Comparison of ENCODE assay signal across 9 cellular contexts in the genomic region with DNA sequence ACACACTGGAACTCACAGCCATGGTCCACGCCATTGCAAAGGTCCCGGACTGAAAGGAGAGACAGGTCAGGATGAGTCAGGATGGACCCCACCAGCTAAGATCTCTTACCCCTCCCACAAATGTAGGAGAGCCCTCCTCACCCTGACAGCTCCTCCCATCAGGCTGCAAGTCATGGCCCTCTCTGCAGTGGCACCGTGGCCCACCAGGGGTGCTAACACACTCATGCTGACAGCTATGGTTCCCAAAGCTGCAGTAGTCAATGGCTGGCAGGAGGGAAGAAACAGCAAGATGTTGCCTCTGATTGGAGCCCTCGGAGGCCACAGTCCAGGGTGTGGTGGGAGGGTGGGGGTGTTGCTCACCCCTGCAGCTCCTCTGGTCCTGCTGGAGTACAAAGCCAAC. TPM values are rescaled to one million over a fixed set of nuclear protein-coding genes. Genes with fewer than 3 reads are reported as not detected.
DNase-seq lines count a peak whose midpoint lies in the region; ATAC-seq, FAIRE-seq and TF ChIP-seq lines count a peak whose summit lies in the region.
"Had no signal": no experiment of that assay in that cellular context is flagged by ENCODE, and none has a peak within 500 bp of the region (broad histone marks: within the 10 kb centered on the region; RNA-seq: fewer than 3 reads in every experiment).

No MANE protein-coding gene starts in this region.

- no peak overlapping the region for H2AK5ac ChIP-seq in H1 (ENCODE audit: low read depth, low read length)

- H3K27me3 Mint-ChIP-seq in CD8-positive, alpha-beta T cell (ENCODE audit: low read depth) = peaks cover 41% of the 10 kb centered on the region

- H3K27me3 ChIP-seq in CD8-positive, alpha-beta T cell (ENCODE audit: insufficient read depth, low read length) = peaks cover 5% of the 10 kb centered on the region
- H3K27me3 ChIP-seq in PC-9 (ENCODE audit: insufficient read depth, low read depth) (no peaks in the 10 kb centered on the region), H1 (replicated peaks in 1 of 4; ENCODE audit: control insufficient read depth in 3 of 4, extremely low read depth in 1 of 4, insufficient read depth in 3 of 4, low read length in 3 of 4) (no peaks in the 10 kb centered on the region; a peak in 1 of 7 replicates)

- no peaks in the 10 kb centered on the region for H3K36me3 Mint-ChIP-seq in CD8-positive, alpha-beta T cell

- H3K4me3 ChIP-seq in CD8-positive, alpha-beta T cell (ENCODE audit: low read depth, low read length) = no peak overlapping the region
- no peak overlapping the region for H3K4me3 ChIP-seq in PC-9
- H3K4me3 ChIP-seq in H1 (ENCODE audit: extremely low read depth in 1 of 4, insufficient read depth in 2 of 4, low read depth in 3 of 4, low read length in 4 of 4) = no peak overlapping the region

- H3K4ac ChIP-seq in H1 (replicated peaks; ENCODE audit: insufficient read length, low read depth, low read length) = no peak overlapping the region

- no peak overlapping the region; the same call in 1 of the 2 replicates for H4K8ac ChIP-seq in H1 (ENCODE audit: extremely low read depth, insufficient read depth, low read length)

- peak overlapping the region; percentile 73; the same call in 1 of the 2 replicates for H3K18ac ChIP-seq in H1 (ENCODE audit: extremely low read depth, low read length)

- peak overlapping the region; percentile 47 for H3K56ac ChIP-seq in H1 (replicated peaks; ENCODE audit: insufficient read length, low read depth, low read length)

- CTCF ChIA-PET in CD8-positive, alpha-beta T cell (lab: Charles Lee) = interaction anchor here (1.3 to 5.0 kb wide), 5 partner anchors 8 to 470 kb away, joined by 3 to 64 read pairs (median 8); no protein-coding TSS in a partner anchor
- CTCF ChIA-PET in PC-9 (lab: Charles Lee) = interaction anchor here (0.6 kb wide), 1 partner anchor 18 kb away, joined by 5 read pairs; no protein-coding TSS in a partner anchor
- CTCF ChIA-PET in H1 (lab: Charles Lee; ENCODE audit: partially characterized antibody) = interaction anchor here (0.6 to 6.2 kb wide), 17 partner anchors 9 to 483 kb away, joined by 3 to 104 read pairs (median 3); no protein-coding TSS in a partner anchor

- POLR2A ChIA-PET in CD8-positive, alpha-beta T cell (lab: Charles Lee) = no interaction called here
- POLR2A ChIA-PET in PC-9 (lab: Charles Lee; ENCODE audit: unreplicated experiment) (no interaction called here), H1 (lab: Charles Lee; ENCODE audit: partially characterized antibody) (no interaction called here)

- H4K20me1 ChIP-seq in PC-9 (ENCODE audit: insufficient read depth) = no peaks in the 10 kb centered on the region
- H4K20me1 ChIP-seq in H1 (replicated peaks in 1 of 2; ENCODE audit: control insufficient read depth in 1 of 2, insufficient read depth in 2 of 2, low read length in 2 of 2) = no peaks in the 10 kb centered on the region

- no peak overlapping the region for H2BK12ac ChIP-seq in H1 (ENCODE audit: low read depth, low read length)

- intact Hi-C loops in CD8-positive, alpha-beta T cell (cut with DNase I, micrococcal nuclease) = no loop called here
- intact Hi-C loops in PC-9 (cut with micrococcal nuclease; ENCODE audit: unreplicated experiment) = no loop called here

- H4K5ac ChIP-seq in H1 (ENCODE audit: insufficient read length, low read depth, low read length) = no peak overlapping the region

- DNase-seq in CD8-positive, alpha-beta T cell = peak in 1 of 7 experiments; percentile 17
- DNase-seq in PC-9 (peak in 1 of 2 experiments; percentile 30), H1 (ENCODE audit: low read depth in 1 of 2, low spot score in 2 of 2) (peak in 1 of 2 experiments; percentile 79), dedifferentiated amniotic fluid mesenchymal stem cell (ENCODE audit: extremely low spot score) (no peak)
- peak; percentile 76 for DNase-seq in stimulated activated CD8-positive, alpha-beta memory T cell treated with anti-CD3 and anti-CD28 coated beads, Interleukin-4, amount 100 ng/mL, for 48 hours

- no peak overlapping the region; the same call in 1 of the 2 replicates for H2BK5ac ChIP-seq in H1 (ENCODE audit: low read depth, low read length)

- FAIRE-seq in H1 (lab: Jason Lieb, UNC) = peak; percentile 50
- FAIRE-seq: frontal cortex had no signal

- peak; percentile 13 for TF ChIP-seq CTCF in CD8-positive, alpha-beta T cell (IDR thresholded peaks at IDR 0.05)
- TF ChIP-seq CTCF in PC-9 (conservative IDR thresholded peaks at IDR 0.05) = peak; percentile 59
- TF ChIP-seq CTCF in H1 (IDR thresholded peaks at IDR 0.05; ENCODE audit: control extremely low read depth in 1 of 3, insufficient read depth in 1 of 3, low read depth in 1 of 3, low read length in 3 of 3) = peak; percentile 57 to 81 (median 77)

- TF ChIP-seq POLR2A in H1 (IDR thresholded peaks at IDR 0.05; ENCODE audit: control extremely low read depth in 1 of 2, low read depth in 2 of 2, low read length in 2 of 2) = no peak

- H3K14ac ChIP-seq in H1 (ENCODE audit: insufficient read length) = no peak overlapping the region

- H3K9me3 Mint-ChIP-seq in CD8-positive, alpha-beta T cell = no peaks in the 10 kb centered on the region

- H3K4me2 ChIP-seq in PC-9 (no peak overlapping the region), H1 (ENCODE audit: insufficient read depth in 1 of 2, low read depth in 2 of 2, low read length in 2 of 2) (no peak overlapping the region)

- no peak overlapping the region for H4K91ac ChIP-seq in H1 (replicated peaks; ENCODE audit: insufficient read length, low read length)

- H3K36me3 ChIP-seq in CD8-positive, alpha-beta T cell (ENCODE audit: insufficient read depth, low read length) = no peaks in the 10 kb centered on the region
- no peaks in the 10 kb centered on the region for H3K36me3 ChIP-seq in PC-9 (ENCODE audit: low read depth)
- H3K36me3 ChIP-seq in H1 (ENCODE audit: control insufficient read depth in 2 of 4, insufficient read depth in 4 of 4, low read length in 3 of 4) = no peaks in the 10 kb centered on the region

- no peak overlapping the region for H3K27ac ChIP-seq in CD8-positive, alpha-beta T cell (ENCODE audit: low read depth, low read length)
- H3K27ac ChIP-seq in PC-9 (no peak overlapping the region), H1 (ENCODE audit: low read depth, low read length) (no peak overlapping the region)

- peak overlapping the region; percentile 63; the same call in 1 of the 2 replicates for H2BK15ac ChIP-seq in H1 (ENCODE audit: low read length)

- H2AFZ ChIP-seq in PC-9 (no peak overlapping the region), H1 (ENCODE audit: low read length) (peak overlapping the region; percentile 37; the same call in 1 of the 2 replicates)

- H3K27ac Mint-ChIP-seq in CD8-positive, alpha-beta T cell = no peak overlapping the region

- no peaks in the 10 kb centered on the region for H3K4me1 ChIP-seq in CD8-positive, alpha-beta T cell (ENCODE audit: insufficient read depth, low read length)
- H3K4me1 ChIP-seq in PC-9 (replicated peaks; ENCODE audit: insufficient read depth) (no peaks in the 10 kb centered on the region), H1 (replicated peaks in 1 of 4; ENCODE audit: control insufficient read depth in 3 of 4, insufficient read depth in 4 of 4, low read length in 3 of 4) (peaks cover 0 to 5% (median 1%) of the 10 kb centered on the region in 4 experiments; a peak in 2 of 7 replicates)

- H2BK20ac ChIP-seq in H1 (ENCODE audit: low read length) = no peak overlapping the region; the same call in 1 of the 2 replicates

- no peaks in the 10 kb centered on the region for H3K9me2 ChIP-seq in PC-9 (ENCODE audit: insufficient read depth)

- BruUV-seq in PC-9 (replicated peaks; lab: Mats Ljungman, UMichigan) = no TSS peak

- no peaks in the 10 kb centered on the region for H3K4me1 Mint-ChIP-seq in CD8-positive, alpha-beta T cell (ENCODE audit: low read depth)

- H3K4me3 Mint-ChIP-seq in CD8-positive, alpha-beta T cell = no peak overlapping the region

- 82% methylated on average over 4 of the region's 4 CpGs; no CpG with 5 or more reads in 1 of the 2 experiments for WGBS in H1 (ENCODE audit: extremely low coverage in 1 of 2, insufficient coverage in 1 of 2, insufficient read length in 1 of 2, insufficient replicate concordance in 2 of 2, low coverage in 1 of 2, low lambda C conversion rate in 2 of 2, missing lambda C conversion rate in 1 of 2), 2 experiments

- no peak overlapping the region for H2BK120ac ChIP-seq in H1 (replicated peaks; ENCODE audit: low read depth, low read length)

- H3K79me2 ChIP-seq in PC-9 (ENCODE audit: low read depth) (no peaks in the 10 kb centered on the region), H1 (ENCODE audit: control insufficient read depth in 1 of 2, insufficient read depth in 2 of 2, low read length in 2 of 2) (no peaks in the 10 kb centered on the region)

- no peaks in the 10 kb centered on the region for H3F3A ChIP-seq in PC-9 (ENCODE audit: insufficient read depth, low read depth)

- H3K9me3 ChIP-seq in CD8-positive, alpha-beta T cell (ENCODE audit: low read length) = no peaks in the 10 kb centered on the region
- no peaks in the 10 kb centered on the region for H3K9me3 ChIP-seq in PC-9 (ENCODE audit: insufficient read depth, low read depth)
- H3K9me3 ChIP-seq in H1 (ENCODE audit: insufficient read depth in 2 of 2, low read depth in 1 of 2, low read length in 1 of 2) = no peaks in the 10 kb centered on the region

- no peaks in the 10 kb centered on the region for H3K79me1 ChIP-seq in H1 (ENCODE audit: low read depth, low read length)

- peak in 1 of 2 experiments; percentile 6; a peak in 1 of 4 replicates for TF ChIP-seq RAD21 in H1 (IDR thresholded peaks at IDR 0.05 in 1 of 2, conservative IDR thresholded peaks at IDR 0.05 in 1 of 2; ENCODE audit: low read depth in 2 of 2, low read length in 2 of 2)

- TF ChIP-seq EP300 in H1 (IDR thresholded peaks at IDR 0.05; ENCODE audit: borderline replicate concordance in 1 of 2, low read depth in 2 of 2, low read length in 2 of 2) = no peak

- no peak overlapping the region for H3K9ac ChIP-seq in H1 (replicated peaks in 1 of 4; ENCODE audit: extremely low read depth in 1 of 4, low read depth in 3 of 4, low read length in 3 of 4)

- peak; percentile 71 for ATAC-seq in CD8-positive, alpha-beta T cell
- ATAC-seq in GM19395 (IDR thresholded peaks at IDR 0.05; ENCODE audit: unreplicated experiment) = peak; percentile 58
- ATAC-seq in GM18867 (IDR thresholded peaks at IDR 0.05; ENCODE audit: unreplicated experiment) = no peak
- no peak for ATAC-seq in HG03378 (IDR thresholded peaks at IDR 0.05; ENCODE audit: unreplicated experiment)

- no peak overlapping the region for H3K23ac ChIP-seq in H1 (ENCODE audit: insufficient read length)

- H3K23me2 ChIP-seq in H1 (ENCODE audit: low read depth, low read length) = no peaks in the 10 kb centered on the region

RNA-seq across cellular contexts. Expression of gene RBPJL, which starts 5.7 kb away (rescaled TPM):
- not detected for total RNA-seq in CD8-positive, alpha-beta T cell
- not detected in 2 replicates for total RNA-seq in PC-9 (2021)
- 0.67 and 0.73 TPM in 2 replicates for total RNA-seq in H1 (2021; fragmentation: NEBNext Ultra II Directional; extraction: Animal tissue kit (Norgen Biotek cat#: 25700))
- polyA plus RNA-seq in H1 (2011; rRNA removed) = 1.3 and 1.5 TPM in 2 replicates
- 1.0 TPM for polyA plus RNA-seq in H1 (2011; cell fraction: cytosol; rRNA removed)
- polyA plus RNA-seq in H1 (2011; cell fraction: nucleus; rRNA removed) = 1.8 TPM
- polyA plus RNA-seq in H1 (2012, experiment 1 of 2) = 0.22 to 0.98 TPM (median 0.68 TPM) in 4 replicates
- polyA plus RNA-seq in H1 (2012, experiment 2 of 2) = 0.47 TPM
- 0.79 TPM for polyA plus RNA-seq in H1 (2013, experiment 1 of 2)
- polyA plus RNA-seq in H1 (2013, experiment 2 of 2) = 0.72 TPM
- polyA minus RNA-seq in H1 (2011; rRNA and poly(A)+ RNA removed) = 0.15 and 0.32 TPM in 2 replicates
- not detected for polyA minus RNA-seq in H1 (2011; cell fraction: cytosol; rRNA and poly(A)+ RNA removed)
- polyA minus RNA-seq in H1 (2011; cell fraction: nucleus; rRNA and poly(A)+ RNA removed) = 0.70 TPM
- total RNA-seq: frontal cortex had no signal

RNA-seq across cellular contexts. Expression of gene MATN4, which starts 7.1 kb away (rescaled TPM):
- not detected for total RNA-seq in CD8-positive, alpha-beta T cell
- 0.33 and 0.60 TPM in 2 replicates for total RNA-seq in PC-9 (2021)
- 4.0 and 4.4 TPM in 2 replicates for total RNA-seq in H1 (2021; fragmentation: NEBNext Ultra II Directional; extraction: Animal tissue kit (Norgen Biotek cat#: 25700))
- polyA plus RNA-seq in H1 (2011; rRNA removed) = 2.1 and 3.6 TPM in 2 replicates
- polyA plus RNA-seq in H1 (2011; cell fraction: cytosol; rRNA removed) = 2.5 TPM
- polyA plus RNA-seq in H1 (2011; cell fraction: nucleus; rRNA removed) = 5.2 TPM
- 0.86 to 2.7 TPM (median 2.3 TPM) in 4 replicates for polyA plus RNA-seq in H1 (2012, experiment 1 of 2)
- 1.5 TPM for polyA plus RNA-seq in H1 (2012, experiment 2 of 2)
- polyA plus RNA-seq in H1 (2013, experiment 1 of 2) = 2.7 TPM
- 2.1 TPM for polyA plus RNA-seq in H1 (2013, experiment 2 of 2)
- polyA minus RNA-seq in H1 (2011; rRNA and poly(A)+ RNA removed) = 0.59 and 0.63 TPM in 2 replicates
- 2.1 TPM for polyA minus RNA-seq in H1 (2011; cell fraction: cytosol; rRNA and poly(A)+ RNA removed)
- 1.4 TPM for polyA minus RNA-seq in H1 (2011; cell fraction: nucleus; rRNA and poly(A)+ RNA removed)

RNA-seq across cellular contexts. Expression of gene SLPI, which starts 46.6 kb away (rescaled TPM):
- not detected for total RNA-seq in CD8-positive, alpha-beta T cell
- total RNA-seq in PC-9 (2021) = 55.1 and 111 TPM in 2 replicates
- total RNA-seq in H1 (2021; fragmentation: NEBNext Ultra II Directional; extraction: Animal tissue kit (Norgen Biotek cat#: 25700)) = not detected in 2 replicates
- 0.17 TPM in 1 of 2 replicates, not detected in the other for polyA plus RNA-seq in H1 (2011; rRNA removed)
- polyA plus RNA-seq in H1 (2011; cell fraction: cytosol; rRNA removed) = not detected
- not detected for polyA plus RNA-seq in H1 (2011; cell fraction: nucleus; rRNA removed)
- 0.40 TPM in 1 of 4 replicates, not detected in the others for polyA plus RNA-seq in H1 (2012, experiment 1 of 2)
- not detected for polyA plus RNA-seq in H1 (2012, experiment 2 of 2)
- polyA plus RNA-seq in H1 (2013, experiment 1 of 2) = 0.14 TPM
- not detected for polyA plus RNA-seq in H1 (2013, experiment 2 of 2)
- polyA minus RNA-seq in H1 (2011; rRNA and poly(A)+ RNA removed) = not detected in 2 replicates
- 19.1 TPM for polyA minus RNA-seq in H1 (2011; cell fraction: cytosol; rRNA and poly(A)+ RNA removed)
- polyA minus RNA-seq in H1 (2011; cell fraction: nucleus; rRNA and poly(A)+ RNA removed) = 11.1 TPM

RNA-seq across cellular contexts. Expression of gene SDC4, which starts 47.3 kb away (rescaled TPM):
- total RNA-seq in CD8-positive, alpha-beta T cell = 1 to 10 TPM; 1.1 TPM
- 114 and 117 TPM in 2 replicates for total RNA-seq in PC-9 (2021)
- 59.2 and 60.2 TPM in 2 replicates for total RNA-seq in H1 (2021; fragmentation: NEBNext Ultra II Directional; extraction: Animal tissue kit (Norgen Biotek cat#: 25700))
- polyA plus RNA-seq in H1 (2011; rRNA removed) = 29.9 and 34.6 TPM in 2 replicates
- polyA plus RNA-seq in H1 (2011; cell fraction: cytosol; rRNA removed) = 33.3 TPM
- 20.2 TPM for polyA plus RNA-seq in H1 (2011; cell fraction: nucleus; rRNA removed)
- 49.5 to 58.2 TPM (median 53.1 TPM) in 4 replicates for polyA plus RNA-seq in H1 (2012, experiment 1 of 2)
- polyA plus RNA-seq in H1 (2012, experiment 2 of 2) = 62.5 TPM
- polyA plus RNA-seq in H1 (2013, experiment 1 of 2) = 51.2 TPM
- 59.1 TPM for polyA plus RNA-seq in H1 (2013, experiment 2 of 2)
- 65.3 and 74.9 TPM in 2 replicates for polyA minus RNA-seq in H1 (2011; rRNA and poly(A)+ RNA removed)
- 45.6 TPM for polyA minus RNA-seq in H1 (2011; cell fraction: cytosol; rRNA and poly(A)+ RNA removed)
- 17.7 TPM for polyA minus RNA-seq in H1 (2011; cell fraction: nucleus; rRNA and poly(A)+ RNA removed)

Comparison
In these comparisons a context has a peak if more than half of its experiments do, and no peak if none do; other contexts are left out.
1. ATAC-seq: peak in CD8-positive, alpha-beta T cell (single experiment) and GM19395 (single experiment); none in GM18867 (single experiment) and HG03378 (single experiment).
2. CTCF ChIP-seq: peak in every context shown above with its lines; median percentile 77 in H1; 59 in PC-9; 13 in CD8-positive, alpha-beta T cell.
3. RNA of gene SLPI, which starts 46.6 kb away (total RNA-seq): 55.1 to 111 TPM in PC-9; not detected in CD8-positive, alpha-beta T cell and not detected in H1; every median in the first group is over 10 times any median in the second.